ENCODE assay signal across 12 cellular contexts in genomic region chr2:119862127-119862889, GRCh38.
DNase-seq lines count a peak whose midpoint lies in the region; ATAC-seq and TF ChIP-seq lines count a peak whose summit lies in the region.
"Had no signal": no experiment of that assay in that cellular context is flagged by ENCODE, and none has a peak within 500 bp of the region (broad histone marks: within the 10 kb centered on the region; RNA-seq: fewer than 3 reads in every experiment).

No MANE protein-coding gene starts in this region.

- H3K27ac ChIP-seq in aorta (ENCODE audit: low read depth in 1 of 2, low read length in 2 of 2) (no peak overlapping the region), heart right ventricle (no peak overlapping the region)

- H3K27me3 Mint-ChIP-seq in activated T-helper 2 cell treated with anti-CD3 and anti-CD28 coated beads, Interferon-gamma antibody, Interleukin-2, Interleukin-4, amounts not matched to agents 10 μg/mL and 5 μg/mL and 100 μg/mL, durations not matched to agents 14 hours and 24 hours and 36 hours (ENCODE audit: low read depth), result no peaks in the 10 kb centered on the region

- peaks cover 45% of the 10 kb centered on the region for H3K36me3 Mint-ChIP-seq in activated T-helper 2 cell treated with anti-CD3 and anti-CD28 coated beads, Interferon-gamma antibody, Interleukin-2, Interleukin-4, amounts not matched to agents 10 μg/mL and 5 μg/mL and 100 μg/mL, durations not matched to agents 14 hours and 24 hours and 36 hours (ENCODE audit: low read depth)

- peak overlapping the region; percentile 63 for H3K27ac Mint-ChIP-seq in activated T-helper 2 cell treated with anti-CD3 and anti-CD28 coated beads, Interferon-gamma antibody, Interleukin-2, Interleukin-4, amounts not matched to agents 10 μg/mL and 5 μg/mL and 100 μg/mL, durations not matched to agents 14 hours and 24 hours and 36 hours

- intact Hi-C loops in activated T-helper 2 cell treated with anti-CD3 and anti-CD28 coated beads, Interferon-gamma antibody, Interleukin-2, Interleukin-4, amounts not matched to agents 10 μg/mL and 5 μg/mL and 100 μg/mL, durations not matched to agents 14 hours and 24 hours and 36 hours (cut with micrococcal nuclease), result loop anchor here (1.0 to 5.0 kb wide), 5 partner anchors 35 to 315 kb away; partner anchors contain the start of genes EPB41L5 and PTPN4
- intact Hi-C loops in aorta (cut with DNase I), result no loop called here
- intact Hi-C loops in heart right ventricle (cut with DNase I), result no loop called here

- 46 to 48% methylated on average over 3 of the region's 3 CpGs for WGBS in aorta, 2 donors
- WGBS in heart right ventricle, 2 donors, result 42 to 53% methylated on average over 3 of the region's 3 CpGs

- ATAC-seq in GM18498 (IDR thresholded peaks at IDR 0.05; ENCODE audit: unreplicated experiment) (peak; percentile 81), GM19455 (IDR thresholded peaks at IDR 0.05; ENCODE audit: unreplicated experiment) (peak; percentile 76), HG03064 (IDR thresholded peaks at IDR 0.05; ENCODE audit: low read depth, unreplicated experiment) (peak; percentile 87), aorta (ENCODE audit: low FRiP score) (no peak), heart right ventricle (no peak)

- H3K4me3 Mint-ChIP-seq in activated T-helper 2 cell treated with anti-CD3 and anti-CD28 coated beads, Interferon-gamma antibody, Interleukin-2, Interleukin-4, amounts not matched to agents 10 μg/mL and 5 μg/mL and 100 μg/mL, durations not matched to agents 14 hours and 24 hours and 36 hours (ENCODE audit: low read depth), result peak overlapping the region; percentile 37

- H3K4me1 Mint-ChIP-seq in activated T-helper 2 cell treated with anti-CD3 and anti-CD28 coated beads, Interferon-gamma antibody, Interleukin-2, Interleukin-4, amounts not matched to agents 10 μg/mL and 5 μg/mL and 100 μg/mL, durations not matched to agents 14 hours and 24 hours and 36 hours (ENCODE audit: low read depth), result peaks cover 60% of the 10 kb centered on the region

- no peak for DNase-seq in activated T-helper 2 cell treated with anti-CD3 and anti-CD28 coated beads, Interferon-gamma antibody, Interleukin-2, Interleukin-4, amounts not matched to agents 10 μg/mL and 5 μg/mL and 100 μg/mL, durations not matched to agents 14 hours and 24 hours and 36 hours (ENCODE audit: low spot score)
- DNase-seq in OCI-M2 (lab: John Stamatoyannopoulos, UW; ENCODE audit: unreplicated experiment) (no peak), aorta (no peak), heart right ventricle (no peak), RPMI8226 (no peak)
- DNase-seq: DMS 273 treated with DMSO at 0.1 percent for 48 hours; NCI-H774; occipital lobe; stimulated activated CD8-positive, alpha-beta memory T cell treated with anti-CD3 and anti-CD28 coated beads, Interleukin-4, amount 100 ng/mL, for 48 hours had no signal

- no peak for TF ChIP-seq CTCF in heart right ventricle (IDR thresholded peaks at IDR 0.05)

- H3K4me3 ChIP-seq in aorta (ENCODE audit: low read length in 2 of 2) (no peak overlapping the region), heart right ventricle (no peak overlapping the region)

- H3K36me3 ChIP-seq in aorta (ENCODE audit: control insufficient read depth in 1 of 2, insufficient read depth in 2 of 2, low read length in 1 of 2) (no peaks in the 10 kb centered on the region), heart right ventricle (peaks cover 0 to 13% (median 0%) of the 10 kb centered on the region in 9 donors)

- H3K4me1 ChIP-seq in aorta (ENCODE audit: control insufficient read depth in 1 of 2, insufficient read depth in 2 of 2, low read length in 2 of 2) (no peaks in the 10 kb centered on the region), heart right ventricle (peaks cover 0 to 30% (median 20%) of the 10 kb centered on the region in 9 donors)

- H3K27me3 ChIP-seq in aorta (ENCODE audit: control insufficient read depth in 1 of 2, insufficient read depth in 2 of 2, low read length in 1 of 2) (no peaks in the 10 kb centered on the region), heart right ventricle (no peaks in the 10 kb centered on the region)

- H3K9me3 ChIP-seq in aorta (ENCODE audit: control insufficient read depth, low read length), result no peaks in the 10 kb centered on the region
- no peaks in the 10 kb centered on the region for H3K9me3 ChIP-seq in heart right ventricle

- peaks cover 7% of the 10 kb centered on the region for H3K9me3 Mint-ChIP-seq in activated T-helper 2 cell treated with anti-CD3 and anti-CD28 coated beads, Interferon-gamma antibody, Interleukin-2, Interleukin-4, amounts not matched to agents 10 μg/mL and 5 μg/mL and 100 μg/mL, durations not matched to agents 14 hours and 24 hours and 36 hours

Comparison
In these comparisons a context has a peak if more than half of its experiments do, and no peak if none do; other contexts are left out.
1. ATAC-seq: peak in GM18498 (single experiment), GM19455 (single experiment) and HG03064 (single experiment); none in aorta (single experiment) and heart right ventricle (0 of 8).